Comparison of ENCODE assay signal across 1 cellular context in genomic region chr2:70565039-70565731, GRCh38.
TF ChIP-seq lines count a peak whose summit lies in the region.

No MANE protein-coding gene starts in this region.

TF ChIP-seq in GM23338, 12 proteins besides CTCF, POLR2A, EP300 and RAD21 (continued from another document):
- no peak for TF ChIP-seq ZNF462 (CRISPR knock-in tag; IDR thresholded peaks at IDR 0.05)
- TF ChIP-seq REST (IDR thresholded peaks at IDR 0.05; ENCODE audit: unreplicated experiment) = no peak
- TF ChIP-seq CREB1 (CRISPR knock-in tag; IDR thresholded peaks at IDR 0.05; ENCODE audit: low read depth) = no peak
- TF ChIP-seq NANOG (IDR thresholded peaks at IDR 0.05; ENCODE audit: borderline replicate concordance) = no peak
- no peak for TF ChIP-seq ZNF331 (CRISPR knock-in tag; IDR thresholded peaks at IDR 0.05; ENCODE audit: low read depth)
- TF ChIP-seq ETS1 (IDR thresholded peaks at IDR 0.05) = no peak
- no peak for TF ChIP-seq ZNF114 (CRISPR knock-in tag; IDR thresholded peaks at IDR 0.05)
